Comparison of ENCODE assay signal across 8 cellular contexts in genomic region chr21:31732891-31733520, GRCh38. TPM values are rescaled to one million over a fixed set of nuclear protein-coding genes. Genes with fewer than 3 reads are reported as not detected.
DNase-seq lines count a peak whose midpoint lies in the region; ATAC-seq lines count a peak whose summit lies in the region.

No MANE protein-coding gene starts in this region.

- no peaks in the 10 kb centered on the region for H3K9me3 Mint-ChIP-seq in activated T-cell treated with anti-CD3 and anti-CD28 coated beads, Interleukin-2, amount 50 U/mL, for 24 hours

- no peaks in the 10 kb centered on the region for H3K36me3 ChIP-seq in stomach smooth muscle (ENCODE audit: control insufficient read depth in 2 of 2, insufficient read depth in 2 of 2, low read length in 2 of 2)

- H3K27ac Mint-ChIP-seq in activated T-cell treated with anti-CD3 and anti-CD28 coated beads, Interleukin-2, amount 50 U/mL, for 24 hours = no peak overlapping the region

- H3K36me3 Mint-ChIP-seq in activated T-cell treated with anti-CD3 and anti-CD28 coated beads, Interleukin-2, amount 50 U/mL, for 24 hours (ENCODE audit: low read depth) = peaks cover 12% of the 10 kb centered on the region

- no peaks in the 10 kb centered on the region for H3K9me3 ChIP-seq in stomach smooth muscle (ENCODE audit: control insufficient read depth in 2 of 2, low read length in 2 of 2)

- peak; percentile 57 for DNase-seq in DMS 273 (lab: John Stamatoyannopoulos, UW; ENCODE audit: unreplicated experiment)
- DNase-seq in DMS 273 treated with DMSO at 0.1 percent for 48 hours (lab: John Stamatoyannopoulos, UW) = no peak
- DNase-seq in Jurkat, Clone E6-1 (ENCODE audit: low read depth, low spot score) = peak; percentile 27
- peak; percentile 61 for DNase-seq in activated T-cell treated with anti-CD3 and anti-CD28 coated beads, Interleukin-2, amount 50 U/mL, for 24 hours
- peak; percentile 32 for DNase-seq in iPS-NIHi11 (ENCODE audit: low spot score)
- no peak for DNase-seq in epidermal melanocyte (ENCODE audit: insufficient read length, low spot score)

- H3K27me3 ChIP-seq in stomach smooth muscle (ENCODE audit: control insufficient read depth in 1 of 2, insufficient read depth in 2 of 2, low read length in 2 of 2) = no peaks in the 10 kb centered on the region

- H3K4me1 ChIP-seq in stomach smooth muscle (ENCODE audit: control insufficient read depth, insufficient read depth, low read length) = peaks cover 22% of the 10 kb centered on the region

- peak overlapping the region; percentile 63 to 79 for H3K9ac ChIP-seq in stomach smooth muscle (ENCODE audit: low read length in 2 of 2)

- no peak for ATAC-seq in HG02970 (IDR thresholded peaks at IDR 0.05; ENCODE audit: low FRiP score, unreplicated experiment)

- H3K4me3 ChIP-seq in Jurkat, Clone E6-1 (ENCODE audit: low read length) = peak overlapping the region; percentile 85
- H3K4me3 ChIP-seq in stomach smooth muscle (ENCODE audit: low read length in 2 of 2) = peak overlapping the region; percentile 71 to 81

- H3K4me3 Mint-ChIP-seq in activated T-cell treated with anti-CD3 and anti-CD28 coated beads, Interleukin-2, amount 50 U/mL, for 24 hours = no peak overlapping the region

- peak overlapping the region; percentile 80 for H3K27ac ChIP-seq in stomach smooth muscle (ENCODE audit: low read length)

- H3K4me1 Mint-ChIP-seq in activated T-cell treated with anti-CD3 and anti-CD28 coated beads, Interleukin-2, amount 50 U/mL, for 24 hours (ENCODE audit: low read depth) = peaks cover 4% of the 10 kb centered on the region

- H3K27me3 Mint-ChIP-seq in activated T-cell treated with anti-CD3 and anti-CD28 coated beads, Interleukin-2, amount 50 U/mL, for 24 hours = no peaks in the 10 kb centered on the region

RNA-seq across cellular contexts. Expression of gene SCAF4, which starts 1.1 kb away (rescaled TPM):
- 40.1 TPM for polyA plus RNA-seq in Jurkat, Clone E6-1 (2012; ENCODE audit: insufficient read depth, insufficient read length)

Comparison
In these comparisons a context has a peak if more than half of its experiments do, and no peak if none do; other contexts are left out.
1. DNase-seq: peak in DMS 273 (single experiment), Jurkat, Clone E6-1 (single experiment), activated T-cell treated with anti-CD3 and anti-CD28 coated beads, Interleukin-2, amount 50 U/mL, for 24 hours (single experiment) and iPS-NIHi11 (single experiment); none in DMS 273 treated with DMSO at 0.1 percent for 48 hours (single experiment) and epidermal melanocyte (single experiment).